Comparison of ENCODE assay signal across 14 cellular contexts in the genomic region with DNA sequence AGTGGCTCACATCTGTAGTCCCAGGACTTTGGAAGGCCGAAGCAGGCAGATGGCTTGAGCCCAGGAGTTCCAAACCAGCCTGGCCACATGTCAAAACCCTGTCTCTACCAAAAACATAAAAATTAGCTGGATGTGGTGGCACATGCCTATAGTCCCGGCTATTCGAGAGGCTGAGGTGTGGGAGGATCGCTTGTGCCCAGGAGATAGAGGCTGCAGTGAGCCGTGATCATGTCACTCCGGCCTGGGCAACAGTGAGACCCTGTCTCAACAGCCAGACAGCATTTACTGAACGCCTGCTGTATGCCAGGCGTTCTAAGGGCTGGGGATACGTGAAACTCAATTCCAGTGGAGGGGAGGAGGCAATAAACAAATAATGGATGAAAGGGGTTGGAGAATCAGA.
DNase-seq lines count a peak whose midpoint lies in the region; ATAC-seq and TF ChIP-seq lines count a peak whose summit lies in the region.
"Had no signal": no experiment of that assay in that cellular context is flagged by ENCODE, and none has a peak within 500 bp of the region (broad histone marks: within the 10 kb centered on the region; RNA-seq: fewer than 3 reads in every experiment).

No MANE protein-coding gene starts in this region.

- TF ChIP-seq CTCF in VCaP (conservative IDR thresholded peaks at IDR 0.05) (no peak), mesothelial cell of epicardium (IDR thresholded peaks at IDR 0.05; ENCODE audit: unreplicated experiment) (no peak), type B pancreatic cell (conservative IDR thresholded peaks at IDR 0.05) (no peak)

- DNase-seq in DMS 273 (lab: John Stamatoyannopoulos, UW; ENCODE audit: unreplicated experiment) (peak; percentile 44), DMS 273 treated with DMSO at 0.1 percent for 48 hours (lab: John Stamatoyannopoulos, UW) (no peak), mesothelial cell of epicardium (ENCODE audit: low spot score in 2 of 2, unreplicated experiment in 2 of 2) (no peak), type B pancreatic cell (ENCODE audit: extremely low spot score, unreplicated experiment) (no peak), T-helper 9 cell (no peak), posterior vena cava (ENCODE audit: low spot score) (no peak)
- DNase-seq: KG1, NCI-H1436, SHP77 treated with DMSO at 0.1 percent for 48 hours had no signal

- intact Hi-C loops in posterior vena cava (cut with DNase I) = loop anchor here in 1 of 2 donors (10.0 kb wide), 1 partner anchor 387 kb away; no protein-coding TSS in a partner anchor

- no peak overlapping the region for H3K4me3 Mint-ChIP-seq in mesothelial cell of epicardium
- H3K4me3 Mint-ChIP-seq in type B pancreatic cell = no peak overlapping the region

- H3K27me3 Mint-ChIP-seq in mesothelial cell of epicardium (ENCODE audit: low read depth) (no peaks in the 10 kb centered on the region), type B pancreatic cell (no peaks in the 10 kb centered on the region)

- H3K9me3 Mint-ChIP-seq in mesothelial cell of epicardium (no peaks in the 10 kb centered on the region), type B pancreatic cell (no peaks in the 10 kb centered on the region)

- peak overlapping the region; percentile 85 for H3K27ac ChIP-seq in VCaP
- H3K27ac ChIP-seq: 22Rv1 had no signal

- peaks cover 49% of the 10 kb centered on the region for H3K4me1 Mint-ChIP-seq in mesothelial cell of epicardium
- H3K4me1 Mint-ChIP-seq in type B pancreatic cell (ENCODE audit: unreplicated experiment) = peaks cover 64% of the 10 kb centered on the region

- H3K36me3 Mint-ChIP-seq in mesothelial cell of epicardium = peaks cover 15% of the 10 kb centered on the region
- peaks cover 6% of the 10 kb centered on the region for H3K36me3 Mint-ChIP-seq in type B pancreatic cell

- no peak for ATAC-seq in HG03469 (IDR thresholded peaks at IDR 0.05; ENCODE audit: unreplicated experiment)
- ATAC-seq: HCT116, SK-N-SH treated with all-trans-retinoic acid at 6 μM for 48 hours had no signal

- peak overlapping the region; percentile 33 for H3K27ac Mint-ChIP-seq in mesothelial cell of epicardium
- peak overlapping the region; percentile 37 for H3K27ac Mint-ChIP-seq in type B pancreatic cell
